Comparison of ENCODE assay signal across 19 cellular contexts in genomic region chr1:46372440-46372839, GRCh38. TPM values are rescaled to one million over a fixed set of nuclear protein-coding genes. Genes with fewer than 3 reads are reported as not detected.
DNase-seq lines count a peak whose midpoint lies in the region; ATAC-seq and TF ChIP-seq lines count a peak whose summit lies in the region.
"Had no signal": no experiment of that assay in that cellular context is flagged by ENCODE, and none has a peak within 500 bp of the region (broad histone marks: within the 10 kb centered on the region; RNA-seq: fewer than 3 reads in every experiment).

No MANE protein-coding gene starts in this region.

- POLR2A ChIA-PET in SK-N-SH (lab: Yijun Ruan, JAX) = no interaction called here

- no peak for TF ChIP-seq EP300 in SK-N-SH (IDR thresholded peaks at IDR 0.05; ENCODE audit: borderline replicate concordance in 1 of 2, low read depth in 1 of 2, low read length in 1 of 2)

- H3K79me2 ChIP-seq in SK-N-SH (ENCODE audit: insufficient read depth) = no peaks in the 10 kb centered on the region

- in situ Hi-C loops in gastrocnemius medialis (cut with MboI; ENCODE audit: low sequenced_read_pairs in 4 of 4) = no loop called here

- H3F3A ChIP-seq in SK-N-SH (replicated peaks; ENCODE audit: insufficient read depth) = peaks cover 3% of the 10 kb centered on the region

- H3K4me2 ChIP-seq in SK-N-SH = no peak overlapping the region
- H3K4me2 ChIP-seq: PC-9 had no signal

- WGBS in SK-N-SH (ENCODE audit: low lambda C conversion rate) = 100% methylated on average over 1 of the region's 1 CpG
- 100% methylated on average over 1 of the region's 1 CpG for WGBS in thyroid gland, 2 donors

- H2AFZ ChIP-seq in SK-N-SH (ENCODE audit: low read depth) = no peak overlapping the region
- H2AFZ ChIP-seq: GM23248, PC-9 had no signal

- CTCF ChIA-PET in SK-N-SH (lab: Yijun Ruan, JAX) = no interaction called here

- no peaks in the 10 kb centered on the region for H3K4me1 ChIP-seq in SK-N-SH (ENCODE audit: control insufficient read depth in 1 of 2, insufficient read depth in 2 of 2, low read depth in 1 of 2, low read length in 1 of 2)
- peaks cover 34 to 51% of the 10 kb centered on the region in 2 donors for H3K4me1 ChIP-seq in thyroid gland
- no peaks in the 10 kb centered on the region for H3K4me1 ChIP-seq in gastrocnemius medialis
- H3K4me1 ChIP-seq: SJSA1 had no signal

- no peaks in the 10 kb centered on the region for H3K9me2 ChIP-seq in SK-N-SH

- H3K4me3 ChIP-seq in SK-N-SH (ENCODE audit: low read depth in 2 of 2, low read length in 1 of 2) (no peak overlapping the region), thyroid gland (replicated peaks in 1 of 3) (no peak overlapping the region), gastrocnemius medialis (no peak overlapping the region)
- H3K4me3 ChIP-seq: GM23248, K562, PC-9, SJSA1 had no signal

- no peaks in the 10 kb centered on the region for H4K20me1 ChIP-seq in SK-N-SH (ENCODE audit: insufficient read depth)

- no peak overlapping the region for H3K9ac ChIP-seq in SK-N-SH
- H3K9ac ChIP-seq: GM23248 had no signal

- TF ChIP-seq CTCF in SK-N-SH (IDR thresholded peaks at IDR 0.05) (peak; percentile 7; the same call in 1 of the 2 replicates), thyroid gland (IDR thresholded peaks at IDR 0.05) (peak in 4 of 6 experiments; percentile 24 to 53 (median 40)), gastrocnemius medialis (IDR thresholded peaks at IDR 0.05 in 4 of 5, conservative IDR thresholded peaks at IDR 0.05 in 1 of 5) (no peak)

- no peaks in the 10 kb centered on the region for H3K9me3 Mint-ChIP-seq in immature natural killer cell
- H3K9me3 Mint-ChIP-seq: CD8-positive, alpha-beta T cell had no signal

- ATAC-seq in gastrocnemius medialis = no peak
- ATAC-seq: CD8-positive, alpha-beta T cell; K562 had no signal

- intact Hi-C loops in thyroid gland (cut with DNase I) (no loop called here), gastrocnemius medialis (cut with DNase I; ENCODE audit: low total_unique reads) (no loop called here)

- H3K27ac ChIP-seq in SK-N-SH (ENCODE audit: low read depth in 2 of 2, low read length in 1 of 2) (no peak overlapping the region), thyroid gland (peak overlapping the region in 1 of 3 donors; percentile 4), gastrocnemius medialis (no peak overlapping the region)
- H3K27ac ChIP-seq: GM23248, PC-9, SJSA1 had no signal

- H3K27me3 ChIP-seq in SK-N-SH (ENCODE audit: insufficient read depth) (no peaks in the 10 kb centered on the region), thyroid gland (no peaks in the 10 kb centered on the region), gastrocnemius medialis (no peaks in the 10 kb centered on the region)
- H3K27me3 ChIP-seq: SJSA1 had no signal

- H3K36me3 ChIP-seq in SK-N-SH (replicated peaks in 1 of 2; ENCODE audit: control insufficient read depth in 1 of 2, insufficient read depth in 2 of 2, low read length in 1 of 2) (peaks cover 3 to 5% of the 10 kb centered on the region in 2 experiments), thyroid gland (no peaks in the 10 kb centered on the region), gastrocnemius medialis (peaks cover 0 to 14% of the 10 kb centered on the region in 2 donors)

- no peak overlapping the region for H3K4me3 Mint-ChIP-seq in immature natural killer cell
- H3K4me3 Mint-ChIP-seq: B cell; CD8-positive, alpha-beta T cell had no signal

- TF ChIP-seq RAD21 in SK-N-SH (IDR thresholded peaks at IDR 0.05; ENCODE audit: low read length) = no peak

- no peaks in the 10 kb centered on the region for H3K27me3 Mint-ChIP-seq in immature natural killer cell (ENCODE audit: low read depth in 3 of 3)
- H3K27me3 Mint-ChIP-seq: B cell had no signal

- TF ChIP-seq POLR2A in thyroid gland (IDR thresholded peaks at IDR 0.05) (no peak), gastrocnemius medialis (IDR thresholded peaks at IDR 0.05) (no peak)

- H3K4me1 Mint-ChIP-seq in immature natural killer cell = no peaks in the 10 kb centered on the region

- H3K27ac Mint-ChIP-seq in immature natural killer cell = no peak overlapping the region
- H3K27ac Mint-ChIP-seq: B cell; CD8-positive, alpha-beta T cell had no signal

- no peaks in the 10 kb centered on the region for H3K9me3 ChIP-seq in SK-N-SH
- H3K9me3 ChIP-seq in thyroid gland = no peaks in the 10 kb centered on the region
- H3K9me3 ChIP-seq in gastrocnemius medialis = no peaks in the 10 kb centered on the region
- H3K9me3 ChIP-seq: SJSA1 had no signal

- H3K36me3 Mint-ChIP-seq in immature natural killer cell = peaks cover 12 to 20% (median 14%) of the 10 kb centered on the region in 3 donors

- DNase-seq in SK-N-SH = no peak
- peak; percentile 11 for DNase-seq in astrocyte of the hippocampus (ENCODE audit: low read depth, low spot score)
- DNase-seq in left kidney (ENCODE audit: low read depth, low spot score) = peak; percentile 59
- no peak for DNase-seq in thyroid gland
- no peak for DNase-seq in gastrocnemius medialis
- DNase-seq in activated naive CD4-positive, alpha-beta T cell treated with anti-CD3 and anti-CD28 coated beads, Interleukin-2, amount 50 U/mL, for 16 hours = no peak
- DNase-seq in immature natural killer cell = no peak
- DNase-seq: CD8-positive, alpha-beta T cell; DND-41; GM23248; HCEC 1CT; NCI-H1436 treated with DMSO at 0.1 percent for 48 hours; NCI-H2029 treated with DMSO at 0.1 percent for 48 hours; NCI-H2171 treated with DMSO at 0.1 percent for 48 hours; NCI-H748 treated with DMSO at 0.1 percent for 48 hours; PC-9 had no signal

TF ChIP-seq in SK-N-SH, 30 proteins besides CTCF, POLR2A, EP300 and RAD21:
- TF ChIP-seq ELF1 (IDR thresholded peaks at IDR 0.05) (no peak), GATA2 (CRISPR knock-in tag; IDR thresholded peaks at IDR 0.05) (no peak), MAX (IDR thresholded peaks at IDR 0.05; ENCODE audit: low read depth) (no peak), PBX3 (IDR thresholded peaks at IDR 0.05) (0 out of 2 replicates have a peak, but pooled peaks have one; percentile 14)
TF ChIP-seq in SK-N-SH: peak in this region for 1.

RNA-seq across cellular contexts. Expression of gene FAAH, which starts 21.7 kb away (rescaled TPM):
- polyA plus RNA-seq in SK-N-SH (2012; rRNA removed) (1.2 TPM in 2 replicates), immature natural killer cell (1 to 10 TPM; 1.8 to 2.8 (median 2.1) TPM)
- 0.24 TPM in 2 replicates for polyA plus RNA-seq in SK-N-SH (2012; cell fraction: cytosol; rRNA removed)
- polyA plus RNA-seq in SK-N-SH (2012; cell fraction: nucleus; rRNA removed) = 7.5 and 14.7 TPM in 2 replicates
- total RNA-seq in thyroid gland (100 to 1,000 TPM; 103 to 199 (median 152) TPM), gastrocnemius medialis (10 to 100 TPM in 1 of 4 donors, 1 to 10 TPM in 3; 5.2 to 15.6 (median 7.3) TPM)

RNA-seq across cellular contexts. Expression of gene NSUN4, which starts 31.8 kb away (rescaled TPM):
- 14.7 and 18.8 TPM in 2 replicates for polyA plus RNA-seq in SK-N-SH (2012; rRNA removed)
- 11.4 and 15.8 TPM in 2 replicates for polyA plus RNA-seq in SK-N-SH (2012; cell fraction: cytosol; rRNA removed)
- 22.7 and 26.9 TPM in 2 replicates for polyA plus RNA-seq in SK-N-SH (2012; cell fraction: nucleus; rRNA removed)
- total RNA-seq in thyroid gland = 10 to 100 TPM; 23.4 to 40.0 (median 34.9) TPM
- 10 to 100 TPM; 15.5 to 22.5 (median 20.8) TPM for total RNA-seq in gastrocnemius medialis
- polyA plus RNA-seq in immature natural killer cell = 10 to 100 TPM in 1 of 3 donors, 1 to 10 TPM in 2; 3.4 to 16.3 (median 7.4) TPM

Comparison
In these comparisons a context has a peak if more than half of its experiments do, and no peak if none do; other contexts are left out.
1. DNase-seq: peak in astrocyte of the hippocampus (single experiment) and left kidney (single experiment); none in SK-N-SH (single experiment), thyroid gland (0 of 2), gastrocnemius medialis (0 of 2), activated naive CD4-positive, alpha-beta T cell treated with anti-CD3 and anti-CD28 coated beads, Interleukin-2, amount 50 U/mL, for 16 hours (single experiment) and immature natural killer cell (0 of 3).
2. CTCF ChIP-seq: peak in SK-N-SH (single experiment) and thyroid gland (4 of 6); none in gastrocnemius medialis (0 of 5).
3. RNA of gene FAAH, which starts 21.7 kb away (total RNA-seq): 103 to 199 TPM in thyroid gland; 5.2 to 15.6 TPM in gastrocnemius medialis; every median in the first group is over 4 times any median in the second.